Comparison of ENCODE assay signal across 1 cellular context in the genomic region with DNA sequence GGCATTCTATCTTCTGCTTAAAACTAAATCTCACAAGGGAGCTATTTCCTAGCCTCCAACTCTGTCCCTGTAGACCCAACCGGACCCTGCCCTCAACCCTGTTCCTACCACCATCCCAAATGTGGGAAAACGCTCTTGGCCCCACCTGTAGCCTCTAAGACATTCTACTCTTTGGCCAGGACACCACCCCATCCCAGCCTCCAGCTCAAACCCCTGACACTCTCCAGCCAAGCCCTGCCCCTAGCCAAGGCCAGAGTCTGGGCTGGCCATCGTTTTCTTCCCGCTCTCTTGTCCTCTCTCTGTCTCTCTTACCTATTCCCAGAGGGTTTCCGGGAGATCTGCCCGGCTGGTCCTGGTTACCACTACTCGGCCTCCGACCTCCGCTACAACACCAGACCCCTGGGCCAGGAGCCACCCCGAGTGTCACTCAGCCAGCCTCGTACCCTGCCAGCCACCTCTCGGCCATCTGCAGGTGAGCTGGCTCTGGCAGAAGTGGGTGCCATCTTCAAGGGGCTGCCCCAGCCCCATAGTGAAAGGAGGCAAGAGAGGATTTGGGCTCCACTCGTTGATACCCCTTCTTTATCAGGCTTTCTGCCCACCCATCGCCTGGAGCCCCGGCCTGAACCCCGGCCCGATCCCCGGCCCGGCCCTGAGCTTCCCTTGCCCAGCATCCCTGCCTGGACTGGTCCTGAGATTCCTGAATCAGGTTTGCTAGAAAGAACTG.
TF ChIP-seq lines count a peak whose summit lies in the region.

No MANE protein-coding gene starts in this region.

TF ChIP-seq in SK-N-SH treated with all-trans-retinoic acid at 6 μM for 48 hours, 23 proteins besides CTCF, POLR2A, EP300 and RAD21:
- TF ChIP-seq, protein P1, sequence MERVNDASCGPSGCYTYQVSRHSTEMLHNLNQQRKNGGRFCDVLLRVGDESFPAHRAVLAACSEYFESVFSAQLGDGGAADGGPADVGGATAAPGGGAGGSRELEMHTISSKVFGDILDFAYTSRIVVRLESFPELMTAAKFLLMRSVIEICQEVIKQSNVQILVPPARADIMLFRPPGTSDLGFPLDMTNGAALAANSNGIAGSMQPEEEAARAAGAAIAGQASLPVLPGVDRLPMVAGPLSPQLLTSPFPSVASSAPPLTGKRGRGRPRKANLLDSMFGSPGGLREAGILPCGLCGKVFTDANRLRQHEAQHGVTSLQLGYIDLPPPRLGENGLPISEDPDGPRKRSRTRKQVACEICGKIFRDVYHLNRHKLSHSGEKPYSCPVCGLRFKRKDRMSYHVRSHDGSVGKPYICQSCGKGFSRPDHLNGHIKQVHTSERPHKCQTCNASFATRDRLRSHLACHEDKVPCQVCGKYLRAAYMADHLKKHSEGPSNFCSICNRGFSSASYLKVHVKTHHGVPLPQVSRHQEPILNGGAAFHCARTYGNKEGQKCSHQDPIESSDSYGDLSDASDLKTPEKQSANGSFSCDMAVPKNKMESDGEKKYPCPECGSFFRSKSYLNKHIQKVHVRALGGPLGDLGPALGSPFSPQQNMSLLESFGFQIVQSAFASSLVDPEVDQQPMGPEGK (CRISPR knock-in tag; IDR thresholded peaks at IDR 0.05; ENCODE audit: borderline replicate concordance) = no peak
- TF ChIP-seq OSR1 (CRISPR knock-in tag; IDR thresholded peaks at IDR 0.05) (no peak), BACH2 (CRISPR knock-in tag; IDR thresholded peaks at IDR 0.05; ENCODE audit: borderline replicate concordance) (no peak)
